ENCODE assay signal across 14 cellular contexts in genomic region chr5:146556884-146557283, GRCh38. TPM values are rescaled to one million over a fixed set of nuclear protein-coding genes. Genes with fewer than 3 reads are reported as not detected.
"Had no signal": no experiment of that assay in that cellular context is flagged by ENCODE, and none has a peak within 500 bp of the region (broad histone marks: within the 10 kb centered on the region; RNA-seq: fewer than 3 reads in every experiment).

No MANE protein-coding gene starts in this region.

RNA-seq across cellular contexts. Expression of gene GPR151, which starts 40.9 kb away (rescaled TPM):
- total RNA-seq: activated CD4-positive, alpha-beta T cell treated with anti-CD3 and anti-CD28 coated beads for 36 hours; activated CD4-positive, alpha-beta T cell treated with anti-CD3 and anti-CD28 coated beads, Interleukin-2, amount 10 ng/mL, durations not matched to agents 7 days and 5 days; activated CD8-positive, alpha-beta T cell treated with anti-CD3 and anti-CD28 coated beads, Interleukin-2, amount 10 ng/mL, durations not matched to agents 7 days and 5 days; activated naive CD8-positive, alpha-beta T cell treated with anti-CD3 and anti-CD28 coated beads, Interleukin-2, amount 10 ng/mL, durations not matched to agents 7 days and 5 days; activated T-helper 2 cell treated with anti-CD3 and anti-CD28 coated beads, Interferon-gamma antibody, Interleukin-2, Interleukin-4, amounts not matched to agents 10 μg/mL and 5 μg/mL and 100 μg/mL, durations not matched to agents 14 hours and 24 hours and 36 hours; ascending aorta; cardiac muscle cell; chondrocyte; colonic mucosa; RPMI7951; SJCRH30; T-helper 1 cell treated with Interleukin-12 subunit alpha and Interleukin-12 subunit beta and Interleukin-4 antibody, amounts not matched to agents 30 ng/mL and 1 ng/mL, for 36 hours; T-helper 2 cell treated with Interferon-gamma antibody and Interleukin-4, amounts not matched to agents 100 ng/mL and 5 ng/mL, for 36 hours had no signal
- polyA plus RNA-seq: adipose tissue, cardiac muscle cell had no signal
